In the genomic region with DNA sequence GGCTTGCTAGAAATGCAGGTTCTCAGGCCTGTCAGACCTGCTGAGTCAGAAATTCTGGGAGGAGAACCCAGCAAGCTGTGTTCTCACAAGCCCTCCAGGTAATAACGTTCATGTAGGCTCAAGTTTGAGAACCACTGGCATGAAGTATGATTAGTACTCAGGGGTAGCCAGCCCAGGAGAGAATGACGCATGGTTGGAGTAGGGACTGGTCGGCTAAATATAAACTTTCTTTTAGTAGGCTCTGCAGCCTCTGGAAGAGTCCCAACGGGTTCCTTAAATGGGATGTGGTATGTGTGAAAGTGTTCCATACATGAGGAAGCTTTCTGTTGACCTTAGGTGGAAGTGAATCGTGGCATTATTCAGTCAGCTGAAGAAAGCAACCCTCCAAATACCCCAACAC, we compare ENCODE assay signal across 13 cellular contexts.
A peak's percentile ranks its signal among the peaks of the same experiment; 100 is the strongest.
DNase-seq lines count a peak whose midpoint lies in the region; ATAC-seq lines count a peak whose summit lies in the region.
"Had no signal": no experiment of that assay in that cellular context is flagged by ENCODE, and none has a peak within 500 bp of the region (broad histone marks: within the 10 kb centered on the region; RNA-seq: fewer than 3 reads in every experiment).

No MANE protein-coding gene starts in this region.

- no peak overlapping the region for H3K27ac ChIP-seq in CD4-positive, alpha-beta memory T cell (ENCODE audit: low read depth, low read length)
- H3K27ac ChIP-seq: prostate gland had no signal

- H3K4me1 ChIP-seq in CD4-positive, alpha-beta memory T cell (ENCODE audit: insufficient read depth, low read length) = peaks cover 45% of the 10 kb centered on the region
- H3K4me1 ChIP-seq: prostate gland had no signal

- ATAC-seq in HG03139 (IDR thresholded peaks at IDR 0.05; ENCODE audit: unreplicated experiment) (no peak), HG03108 (IDR thresholded peaks at IDR 0.05; ENCODE audit: unreplicated experiment) (no peak)

- H3K27me3 Mint-ChIP-seq in CD4-positive, alpha-beta memory T cell = no peaks in the 10 kb centered on the region

- DNase-seq in CD4-positive, alpha-beta memory T cell = no peak
- DNase-seq in RPMI7951 (ENCODE audit: low read depth) = peak; percentile 85
- peak; percentile 22 for DNase-seq in globus pallidus (ENCODE audit: low spot score)
- DNase-seq in posterior vena cava (ENCODE audit: low spot score) = peak; percentile 55
- DNase-seq in occipital lobe (lab: John Stamatoyannopoulos, UW) = no peak
- DNase-seq in NCI-H226 = no peak
- DNase-seq: activated CD4-positive, alpha-beta T cell treated with anti-CD3 and anti-CD28 coated beads, Interleukin-2, amount 50 U/mL, for 48 hours; Calu3; kidney; NCI-H446 treated with DMSO at 0.1 percent for 48 hours had no signal

- no peaks in the 10 kb centered on the region for H3K9me3 ChIP-seq in CD4-positive, alpha-beta memory T cell (ENCODE audit: control insufficient read depth in 1 of 2, low read length in 2 of 2)
- H3K9me3 ChIP-seq: prostate gland had no signal

- no peaks in the 10 kb centered on the region for H3K9me3 Mint-ChIP-seq in CD4-positive, alpha-beta memory T cell

- H3K36me3 Mint-ChIP-seq in CD4-positive, alpha-beta memory T cell = peaks cover 2 to 4% of the 10 kb centered on the region in 2 donors

- H3K4me3 Mint-ChIP-seq in CD4-positive, alpha-beta memory T cell = peak overlapping the region in 1 of 8 donors; percentile 18

- intact Hi-C loops in CD4-positive, alpha-beta memory T cell (cut with micrococcal nuclease) = no loop called here
- intact Hi-C loops in posterior vena cava (cut with DNase I) = no loop called here

- peak overlapping the region; percentile 8 to 48 (median 33) for H3K27ac Mint-ChIP-seq in CD4-positive, alpha-beta memory T cell

- CTCF ChIA-PET in CD4-positive, alpha-beta memory T cell (lab: Charles Lee; ENCODE audit: partially characterized antibody) = interaction anchor here (1.0 to 1.6 kb wide), 4 partner anchors 10 to 367 kb away, joined by 3 to 4 read pairs (median 3); no protein-coding TSS in a partner anchor

- H3K4me3 ChIP-seq in CD4-positive, alpha-beta memory T cell (ENCODE audit: low read length in 2 of 2) = no peak overlapping the region
- H3K4me3 ChIP-seq: prostate gland had no signal

- POLR2A ChIA-PET in CD4-positive, alpha-beta memory T cell (lab: Charles Lee; ENCODE audit: partially characterized antibody) = no interaction called here

- no peaks in the 10 kb centered on the region for H3K36me3 ChIP-seq in CD4-positive, alpha-beta memory T cell (ENCODE audit: insufficient read depth, low read length)
- H3K36me3 ChIP-seq: prostate gland had no signal

- peaks cover 57 to 76% (median 68%) of the 10 kb centered on the region in 4 donors for H3K4me1 Mint-ChIP-seq in CD4-positive, alpha-beta memory T cell

- no peaks in the 10 kb centered on the region for H3K27me3 ChIP-seq in CD4-positive, alpha-beta memory T cell (ENCODE audit: insufficient read depth, low read length)

Comparison
In these comparisons a context has a peak if more than half of its experiments do, and no peak if none do; other contexts are left out.
1. DNase-seq: peak in RPMI7951 (single experiment), globus pallidus (single experiment) and posterior vena cava (single experiment); none in CD4-positive, alpha-beta memory T cell (0 of 5), occipital lobe (single experiment) and NCI-H226 (single experiment).